ENCODE assay signal across 21 cellular contexts in the genomic region with DNA sequence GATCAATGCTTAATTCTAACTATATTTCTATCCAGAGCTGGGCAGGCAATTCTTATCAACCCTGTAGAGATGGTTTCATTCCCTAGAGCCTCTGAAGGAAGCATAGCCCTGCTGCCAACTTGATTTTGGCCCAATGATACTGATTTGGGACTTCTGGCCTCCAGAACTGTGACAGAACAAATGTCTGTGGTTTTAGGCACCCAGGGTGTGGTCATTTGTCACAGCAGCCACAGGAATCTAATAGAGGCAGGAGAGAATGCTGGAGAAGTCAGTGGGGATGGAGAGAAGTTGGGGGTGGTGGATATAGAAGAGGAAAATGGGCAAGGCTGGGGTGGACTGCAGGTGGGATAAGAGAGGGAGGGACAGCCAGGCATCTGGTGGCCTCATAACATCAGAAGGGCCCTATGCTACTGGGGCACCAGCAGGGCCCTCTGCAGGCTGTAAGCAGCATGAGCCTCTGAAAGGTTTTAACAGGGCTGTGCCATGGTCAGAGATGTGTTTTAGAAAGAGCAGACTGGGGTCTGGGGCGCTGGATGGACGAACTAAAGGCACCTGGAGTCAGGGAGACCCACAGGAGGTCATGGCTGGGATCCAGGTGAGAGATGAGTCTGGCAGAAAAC. TPM values are rescaled to one million over a fixed set of nuclear protein-coding genes. Genes with fewer than 3 reads are reported as not detected.
DNase-seq lines count a peak whose midpoint lies in the region; ATAC-seq lines count a peak whose summit lies in the region.
"Had no signal": no experiment of that assay in that cellular context is flagged by ENCODE, and none has a peak within 500 bp of the region (broad histone marks: within the 10 kb centered on the region; RNA-seq: fewer than 3 reads in every experiment).

No MANE protein-coding gene starts in this region.

- H3K9me3 ChIP-seq in neuronal stem cell (replicated peaks in 1 of 2; ENCODE audit: control insufficient read depth in 2 of 2, insufficient read depth in 1 of 2, low read depth in 1 of 2, low read length in 2 of 2), result no peaks in the 10 kb centered on the region
- H3K9me3 ChIP-seq: BLaER1 had no signal

- no peak overlapping the region for H3K23ac ChIP-seq in neuronal stem cell (ENCODE audit: low read depth, low read length, poor library complexity)

- no peak overlapping the region for H3K14ac ChIP-seq in neuronal stem cell (ENCODE audit: low read length)

- DNase-seq in GM03348 (ENCODE audit: low spot score), result peak; percentile 43
- DNase-seq in HS-27A (ENCODE audit: low read depth), result peak; percentile 34
- peak; percentile 11 for DNase-seq in astrocyte of the hippocampus (ENCODE audit: low read depth, low spot score)
- no peak for DNase-seq in neuronal stem cell (ENCODE audit: low spot score)
- DNase-seq in germinal center (ENCODE audit: low spot score), result no peak
- DNase-seq in NCI-H1092 treated with DMSO at 0.1 percent for 48 hours (lab: John Stamatoyannopoulos, UW), result no peak
- DNase-seq: activated B cell treated with CpG ODN at 0.5 μM for 24 hours; central memory CD4-positive, alpha-beta T cell; DMS 273 treated with DMSO at 0.1 percent for 48 hours; effector memory CD4-positive, alpha-beta T cell; GF-D8; head of caudate nucleus; naive B cell; NCI-H1436 treated with DMSO at 0.1 percent for 48 hours; Right ventricle myocardium superior; stimulated activated CD4-positive, alpha-beta T cell treated with anti-CD3 and anti-CD28 coated beads, Interleukin-4, amount 100 ng/mL, for 1 hour; T-helper 2 cell had no signal

- H2AFZ ChIP-seq in neuronal stem cell (ENCODE audit: low read length), result no peak overlapping the region
- H2AFZ ChIP-seq: parathyroid adenoma had no signal

- H4K91ac ChIP-seq in neuronal stem cell (ENCODE audit: low read depth, low read length, poor library complexity), result no peak overlapping the region

- no peaks in the 10 kb centered on the region for H3K36me3 ChIP-seq in neuronal stem cell (replicated peaks in 1 of 2; ENCODE audit: control insufficient read depth in 2 of 2, insufficient read depth in 2 of 2, low read length in 2 of 2)
- H3K36me3 ChIP-seq: BLaER1 had no signal

- peak overlapping the region; percentile 49 for H2BK12ac ChIP-seq in neuronal stem cell (ENCODE audit: low read length)

- no peak overlapping the region for H3K4ac ChIP-seq in neuronal stem cell (ENCODE audit: low read length)

- ATAC-seq in HG03521 (IDR thresholded peaks at IDR 0.05; ENCODE audit: unreplicated experiment), result no peak

- no peak overlapping the region for H2AK5ac ChIP-seq in neuronal stem cell (ENCODE audit: low read depth, low read length)

- no peak overlapping the region for H3K4me3 ChIP-seq in neuronal stem cell (ENCODE audit: low read length in 2 of 2)
- H3K4me3 ChIP-seq: BLaER1, lung had no signal

- no peak overlapping the region for H2BK5ac ChIP-seq in neuronal stem cell (ENCODE audit: low read length)

- H3K79me1 ChIP-seq in neuronal stem cell (ENCODE audit: low read depth, low read length), result no peaks in the 10 kb centered on the region

- peak overlapping the region; percentile 4 for H3K18ac ChIP-seq in neuronal stem cell (ENCODE audit: low read length)

- WGBS in neuronal stem cell (ENCODE audit: extremely low coverage in 2 of 2, insufficient read length in 2 of 2, insufficient replicate concordance in 1 of 2), 2 donors, result no CpG with 5 or more reads among the region's 2 CpGs

- no peak overlapping the region for H4K8ac ChIP-seq in neuronal stem cell (ENCODE audit: low read depth, low read length)

- no peak overlapping the region for H2BK15ac ChIP-seq in neuronal stem cell (ENCODE audit: low read length)

- no peaks in the 10 kb centered on the region for H3K27me3 ChIP-seq in neuronal stem cell (ENCODE audit: control insufficient read depth in 3 of 3, insufficient read depth in 3 of 3, low read depth in 1 of 3, low read length in 3 of 3)
- H3K27me3 ChIP-seq: BLaER1 had no signal

- no peak overlapping the region for H3K4me2 ChIP-seq in neuronal stem cell (ENCODE audit: insufficient read depth, low read length, poor library complexity, severe bottlenecking)
- H3K4me2 ChIP-seq: BLaER1 had no signal

- no peak overlapping the region for H3K9ac ChIP-seq in neuronal stem cell (ENCODE audit: low read depth, low read length, poor library complexity)
- H3K9ac ChIP-seq: BLaER1, parathyroid adenoma had no signal

- H3K27ac ChIP-seq in neuronal stem cell (replicated peaks; ENCODE audit: low read length), result no peak overlapping the region
- H3K27ac ChIP-seq: BLaER1, parathyroid adenoma had no signal

- no peak overlapping the region for H2BK120ac ChIP-seq in neuronal stem cell (ENCODE audit: low read depth, low read length)

- H3K4me1 ChIP-seq in neuronal stem cell (ENCODE audit: control insufficient read depth in 2 of 2, insufficient read depth in 1 of 2, low read depth in 1 of 2, low read length in 2 of 2), result peaks cover 23 to 29% of the 10 kb centered on the region in 2 donors
- H3K4me1 ChIP-seq: parathyroid adenoma had no signal

RNA-seq across cellular contexts. Expression of a gene that starts 19.8 kb away (rescaled TPM):
- 31.3 TPM for polyA plus RNA-seq in neuronal stem cell (2013, experiment 1 of 2)
- polyA plus RNA-seq in neuronal stem cell (2013, experiment 2 of 2), result 29.5 TPM

RNA-seq across cellular contexts. Expression of a gene that starts 20.1 kb away (rescaled TPM):
- 26.2 TPM for polyA plus RNA-seq in neuronal stem cell (2013, experiment 1 of 2)
- 25.7 TPM for polyA plus RNA-seq in neuronal stem cell (2013, experiment 2 of 2)

RNA-seq across cellular contexts. Expression of a gene that starts 59.2 kb away (rescaled TPM):
- polyA plus RNA-seq in neuronal stem cell (2013, experiment 1 of 2), result 9.6 TPM
- 8.6 TPM for polyA plus RNA-seq in neuronal stem cell (2013, experiment 2 of 2)

Comparison
In these comparisons a context has a peak if more than half of its experiments do, and no peak if none do; other contexts are left out.
1. DNase-seq: peak in GM03348 (single experiment), HS-27A (single experiment) and astrocyte of the hippocampus (single experiment); none in neuronal stem cell (single experiment), germinal center (single experiment) and NCI-H1092 treated with DMSO at 0.1 percent for 48 hours (single experiment).